ENCODE assay signal across 15 cellular contexts in genomic region chr17:31250229-31250628, GRCh38. TPM values are rescaled to one million over a fixed set of nuclear protein-coding genes. Genes with fewer than 3 reads are reported as not detected.
DNase-seq lines count a peak whose midpoint lies in the region; ATAC-seq and TF ChIP-seq lines count a peak whose summit lies in the region.
"Had no signal": no experiment of that assay in that cellular context is flagged by ENCODE, and none has a peak within 500 bp of the region (broad histone marks: within the 10 kb centered on the region; RNA-seq: fewer than 3 reads in every experiment).

No MANE protein-coding gene starts in this region.

- no peaks in the 10 kb centered on the region for H4K20me1 ChIP-seq in DOHH2 (ENCODE audit: control insufficient read depth, insufficient read depth, low read depth, low read length)
- H4K20me1 ChIP-seq in KMS-11 (ENCODE audit: insufficient read depth): no peaks in the 10 kb centered on the region

- H3K4me2 ChIP-seq in DOHH2 (ENCODE audit: low read length) (peak overlapping the region; percentile 51), KMS-11 (peak overlapping the region; percentile 96)

- H3K27ac Mint-ChIP-seq in endothelial cell (ENCODE audit: unreplicated experiment): peak overlapping the region; percentile 54
- H3K27ac Mint-ChIP-seq: activated naive CD8-positive, alpha-beta T cell treated with anti-CD3 and anti-CD28 coated beads, Interleukin-2, amount 10 ng/mL, durations not matched to agents 7 days and 5 days; naive thymus-derived CD8-positive, alpha-beta T cell had no signal

- peaks cover 24% of the 10 kb centered on the region for H3K4me1 ChIP-seq in DOHH2 (ENCODE audit: control insufficient read depth, low read length)
- peaks cover 56% of the 10 kb centered on the region for H3K4me1 ChIP-seq in KMS-11 (ENCODE audit: low read depth, poor library complexity, severe bottlenecking)
- H3K4me1 ChIP-seq: lower lobe of right lung had no signal

- peak overlapping the region; percentile 31 for H3K4me3 ChIP-seq in DOHH2 (ENCODE audit: low read length)
- no peak overlapping the region for H3K4me3 ChIP-seq in KMS-11 (IDR thresholded peaks at IDR 0.05; ENCODE audit: insufficient read depth, low read depth, low read length)
- H3K4me3 ChIP-seq: lower lobe of right lung had no signal

- no peaks in the 10 kb centered on the region for H3K4me1 Mint-ChIP-seq in endothelial cell (ENCODE audit: unreplicated experiment)

- no peaks in the 10 kb centered on the region for H3K9me2 ChIP-seq in DOHH2 (replicated peaks; ENCODE audit: control insufficient read depth, low read length)

- no peaks in the 10 kb centered on the region for H3K27me3 Mint-ChIP-seq in endothelial cell (ENCODE audit: unreplicated experiment)
- H3K27me3 Mint-ChIP-seq: activated naive CD8-positive, alpha-beta T cell treated with anti-CD3 and anti-CD28 coated beads, Interleukin-2, amount 10 ng/mL, durations not matched to agents 7 days and 5 days; naive thymus-derived CD8-positive, alpha-beta T cell had no signal

- H3F3A ChIP-seq in DOHH2 (ENCODE audit: control insufficient read depth, insufficient read depth): no peaks in the 10 kb centered on the region

- no peak for DNase-seq in endothelial cell (ENCODE audit: low spot score)
- DNase-seq in NCI-H1092 treated with DMSO at 0.1 percent for 48 hours (lab: John Stamatoyannopoulos, UW): no peak
- DNase-seq in activated gamma-delta T cell treated with Interleukin-2 at 50 U/mL for 16 hours: no peak
- no peak for DNase-seq in NCI-H748 treated with DMSO at 0.1 percent for 48 hours (lab: John Stamatoyannopoulos, UW)
- no peak for DNase-seq in RPMI8226
- DNase-seq: activated naive CD8-positive, alpha-beta T cell treated with anti-CD3 and anti-CD28 coated beads, Interleukin-2, amount 10 ng/mL, durations not matched to agents 7 days and 5 days; Calu3; lower lobe of right lung; naive thymus-derived CD8-positive, alpha-beta T cell; NCI-H2227 treated with DMSO at 0.1 percent for 48 hours; SHP77 treated with DMSO at 0.1 percent for 48 hours; stimulated activated CD4-positive, alpha-beta T cell treated with anti-CD3 and anti-CD28 coated beads, Interleukin-15, amount 100 ng/mL, for 24 hours had no signal

- H3K36me3 ChIP-seq in DOHH2 (ENCODE audit: control insufficient read depth, low read length) (peaks cover 40% of the 10 kb centered on the region), KMS-11 (ENCODE audit: insufficient read depth) (no peaks in the 10 kb centered on the region)

- peaks cover 5% of the 10 kb centered on the region for H3K36me3 Mint-ChIP-seq in endothelial cell (ENCODE audit: low read depth, unreplicated experiment)

- no peaks in the 10 kb centered on the region for H3K9me3 Mint-ChIP-seq in endothelial cell (ENCODE audit: unreplicated experiment)
- H3K9me3 Mint-ChIP-seq: activated naive CD8-positive, alpha-beta T cell treated with anti-CD3 and anti-CD28 coated beads, Interleukin-2, amount 10 ng/mL, durations not matched to agents 7 days and 5 days; naive thymus-derived CD8-positive, alpha-beta T cell had no signal

- H3K9ac ChIP-seq in KMS-11: peak overlapping the region; percentile 12; the same call in 1 of the 2 replicates

- ATAC-seq in GM18498 (IDR thresholded peaks at IDR 0.05; ENCODE audit: unreplicated experiment): peak; percentile 55
- ATAC-seq: lower lobe of right lung; naive thymus-derived CD8-positive, alpha-beta T cell had no signal

- H3K79me2 ChIP-seq in DOHH2 (ENCODE audit: control insufficient read depth, low read length): no peaks in the 10 kb centered on the region
- no peaks in the 10 kb centered on the region for H3K79me2 ChIP-seq in KMS-11 (ENCODE audit: insufficient read depth, low read depth)

- H3K27me3 ChIP-seq in DOHH2 (ENCODE audit: control insufficient read depth, low read length): no peaks in the 10 kb centered on the region
- no peaks in the 10 kb centered on the region for H3K27me3 ChIP-seq in KMS-11 (ENCODE audit: insufficient read depth, low read depth)

- H3K4me3 Mint-ChIP-seq in endothelial cell (ENCODE audit: unreplicated experiment): no peak overlapping the region
- H3K4me3 Mint-ChIP-seq: activated naive CD8-positive, alpha-beta T cell treated with anti-CD3 and anti-CD28 coated beads, Interleukin-2, amount 10 ng/mL, durations not matched to agents 7 days and 5 days; naive thymus-derived CD8-positive, alpha-beta T cell had no signal

- H3K27ac ChIP-seq in DOHH2 (ENCODE audit: low read depth, low read length) (peak overlapping the region; percentile 2; the same call in 1 of the 2 replicates), KMS-11 (peak overlapping the region; percentile 54)
- H3K27ac ChIP-seq: lower lobe of right lung had no signal

- no peaks in the 10 kb centered on the region for H3K9me3 ChIP-seq in DOHH2 (ENCODE audit: control insufficient read depth, insufficient read depth, low read length)
- H3K9me3 ChIP-seq: lower lobe of right lung had no signal

- H2AFZ ChIP-seq in KMS-11 (ENCODE audit: low read depth): no peak overlapping the region

- TF ChIP-seq CTCF in DOHH2 (IDR thresholded peaks at IDR 0.05; ENCODE audit: low read depth, low read length, poor library complexity, severe bottlenecking) (no peak), KMS-11 (conservative IDR thresholded peaks at IDR 0.05; ENCODE audit: low read depth, low read length) (no peak), endothelial cell (IDR thresholded peaks at IDR 0.05; ENCODE audit: unreplicated experiment) (no peak)

RNA-seq across cellular contexts. Expression of gene OMG, which starts 46.8 kb away (rescaled TPM):
- not detected for total RNA-seq in endothelial cell (ENCODE audit: unreplicated experiment)
- total RNA-seq: Calu3 had no signal
